Comparison of ENCODE assay signal across 23 cellular contexts in the genomic region with DNA sequence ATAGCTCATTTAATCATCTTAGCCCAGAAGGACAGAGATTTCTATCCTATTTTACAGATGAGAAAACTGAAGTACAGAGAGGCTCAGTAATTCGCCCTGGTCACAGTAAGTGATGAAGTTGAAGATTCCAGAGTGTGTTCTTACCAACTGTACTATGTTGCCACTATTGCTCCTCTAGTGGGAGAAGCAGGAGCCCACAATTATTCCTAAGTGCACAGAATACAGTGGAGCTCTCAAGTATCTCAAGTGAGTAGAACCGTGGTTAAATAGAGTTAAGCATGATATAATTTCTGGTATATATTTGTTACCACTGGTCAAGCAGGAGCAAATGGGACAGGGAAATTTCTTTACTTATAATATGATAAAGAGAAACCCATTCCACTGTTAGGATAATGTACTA.
"Had no signal": no experiment of that assay in that cellular context is flagged by ENCODE, and none has a peak within 500 bp of the region (broad histone marks: within the 10 kb centered on the region; RNA-seq: fewer than 3 reads in every experiment).

No MANE protein-coding gene starts in this region.

- H3K36me3 ChIP-seq: gastrocnemius medialis, ovary, spleen, thoracic aorta, tibial nerve, upper lobe of right lung, uterus had no signal

- H3K9me3 Mint-ChIP-seq: effector memory CD8-positive, alpha-beta T cell; mesothelial cell of epicardium; naive thymus-derived CD8-positive, alpha-beta T cell; nephron progenitor cell; stimulated activated naive B cell treated with anti-CD40 and anti-IgM and Interleukin-4, amounts not matched to agents 10 μg/mL and 1 μg/mL and 100 μg/mL, for 72 hours; stimulated activated naive CD8-positive, alpha-beta T cell treated with anti-CD3 and anti-CD28 coated beads, Interleukin-15, Interleukin-2, amounts not matched to agents 100 ng/mL and 50 ng/mL, for 24 hours had no signal

- H3K27ac Mint-ChIP-seq: effector memory CD8-positive, alpha-beta T cell; mesothelial cell of epicardium; naive thymus-derived CD8-positive, alpha-beta T cell; nephron progenitor cell; stimulated activated naive B cell treated with anti-CD40 and anti-IgM and Interleukin-4, amounts not matched to agents 10 μg/mL and 1 μg/mL and 100 μg/mL, for 72 hours; stimulated activated naive CD8-positive, alpha-beta T cell treated with anti-CD3 and anti-CD28 coated beads, Interleukin-15, Interleukin-2, amounts not matched to agents 100 ng/mL and 50 ng/mL, for 24 hours had no signal

- H3K27ac ChIP-seq: gastrocnemius medialis, ovary, psoas muscle, skin epidermis, spleen, thoracic aorta, tibial nerve, upper lobe of right lung, uterus had no signal

- H3K27me3 ChIP-seq: gastrocnemius medialis, ovary, spleen, tibial nerve, upper lobe of right lung, uterus had no signal

- H3K4me1 ChIP-seq: uterus had no signal

- H3K27me3 Mint-ChIP-seq: effector memory CD8-positive, alpha-beta T cell; naive thymus-derived CD8-positive, alpha-beta T cell; stimulated activated naive B cell treated with anti-CD40 and anti-IgM and Interleukin-4, amounts not matched to agents 10 μg/mL and 1 μg/mL and 100 μg/mL, for 72 hours; stimulated activated naive CD8-positive, alpha-beta T cell treated with anti-CD3 and anti-CD28 coated beads, Interleukin-15, Interleukin-2, amounts not matched to agents 100 ng/mL and 50 ng/mL, for 24 hours had no signal

- ATAC-seq: effector memory CD8-positive, alpha-beta T cell; gastrocnemius medialis; mucosa of descending colon; naive thymus-derived CD8-positive, alpha-beta T cell; psoas muscle; right cardiac atrium; stimulated activated naive B cell treated with anti-CD40 and anti-IgM and Interleukin-4, amounts not matched to agents 10 μg/mL and 1 μg/mL and 100 μg/mL, for 72 hours; upper lobe of right lung had no signal

- H3K4me3 Mint-ChIP-seq: effector memory CD8-positive, alpha-beta T cell; mesothelial cell of epicardium; naive thymus-derived CD8-positive, alpha-beta T cell; nephron progenitor cell; stimulated activated naive B cell treated with anti-CD40 and anti-IgM and Interleukin-4, amounts not matched to agents 10 μg/mL and 1 μg/mL and 100 μg/mL, for 72 hours; stimulated activated naive CD8-positive, alpha-beta T cell treated with anti-CD3 and anti-CD28 coated beads, Interleukin-15, Interleukin-2, amounts not matched to agents 100 ng/mL and 50 ng/mL, for 24 hours had no signal

- H3K4me3 ChIP-seq: gastrocnemius medialis, mucosa of descending colon, ovary, psoas muscle, skin epidermis, spleen, thoracic aorta, tibial nerve, upper lobe of right lung, uterus had no signal

- H3K9me3 ChIP-seq: gastrocnemius medialis, mucosa of descending colon, ovary, psoas muscle, spleen, thoracic aorta, tibial nerve, upper lobe of right lung, uterus had no signal

- H3K36me3 Mint-ChIP-seq: mesothelial cell of epicardium had no signal

- DNase-seq: cortex of kidney; effector memory CD8-positive, alpha-beta T cell; foreskin fibroblast; gastrocnemius medialis; head of caudate nucleus; mesenchymal stem cell; mucosa of descending colon; naive thymus-derived CD8-positive, alpha-beta T cell; nephron progenitor cell; nucleus accumbens; ovary; posterior cingulate gyrus; psoas muscle; right cardiac atrium; spleen; stimulated activated naive B cell treated with anti-CD40 and anti-IgM and Interleukin-4, amounts not matched to agents 10 μg/mL and 1 μg/mL and 100 μg/mL, for 72 hours; upper lobe of right lung; uterus had no signal
